Comparison of ENCODE assay signal across 8 cellular contexts in genomic region chr10:110860576-110861241, GRCh38. TPM values are rescaled to one million over a fixed set of nuclear protein-coding genes. Genes with fewer than 3 reads are reported as not detected.
DNase-seq lines count a peak whose midpoint lies in the region; ATAC-seq and TF ChIP-seq lines count a peak whose summit lies in the region.

No MANE protein-coding gene starts in this region.

- H3K27me3 ChIP-seq in SK-N-SH (ENCODE audit: insufficient read depth) = no peaks in the 10 kb centered on the region
- no peaks in the 10 kb centered on the region for H3K27me3 ChIP-seq in esophagus squamous epithelium
- no peaks in the 10 kb centered on the region for H3K27me3 ChIP-seq in thyroid gland
- no peaks in the 10 kb centered on the region for H3K27me3 ChIP-seq in PC-9 (ENCODE audit: insufficient read depth, low read depth)

- H3K4me2 ChIP-seq in SK-N-SH (no peak overlapping the region), PC-9 (no peak overlapping the region)

- BruUV-seq in PC-9 (replicated peaks; lab: Mats Ljungman, UMichigan) = no TSS peak

- H4K20me1 ChIP-seq in SK-N-SH (ENCODE audit: insufficient read depth) (no peaks in the 10 kb centered on the region), PC-9 (ENCODE audit: insufficient read depth) (no peaks in the 10 kb centered on the region)

- H3K4me1 ChIP-seq in SK-N-SH (ENCODE audit: control insufficient read depth in 1 of 2, insufficient read depth in 2 of 2, low read depth in 1 of 2, low read length in 1 of 2) = peaks cover 0 to 40% of the 10 kb centered on the region in 2 experiments; a peak in 2 of 4 replicates
- H3K4me1 ChIP-seq in esophagus squamous epithelium = peaks cover 70 to 87% (median 72%) of the 10 kb centered on the region in 3 donors
- H3K4me1 ChIP-seq in thyroid gland = peaks cover 51 to 52% of the 10 kb centered on the region in 2 donors
- H3K4me1 ChIP-seq in PC-9 (replicated peaks; ENCODE audit: insufficient read depth) = peaks cover 15% of the 10 kb centered on the region

- 75% methylated on average over 3 of the region's 7 CpGs for WGBS in SK-N-SH (ENCODE audit: low lambda C conversion rate)
- 13 to 45% methylated on average over 2 to 7 of the region's 7 CpGs for WGBS in esophagus squamous epithelium, 2 donors
- 72 to 79% methylated on average over 7 of the region's 7 CpGs for WGBS in thyroid gland, 2 donors

- POLR2A ChIA-PET in SK-N-SH (lab: Yijun Ruan, JAX) = interaction anchor here (3.1 kb wide), 1 partner anchor 11 kb away, joined by 12 read pairs; the partner anchor contains the start of gene PDCD4
- POLR2A ChIA-PET in PC-9 (lab: Charles Lee; ENCODE audit: unreplicated experiment) = no interaction called here

- H3K9me2 ChIP-seq in SK-N-SH (no peaks in the 10 kb centered on the region), PC-9 (ENCODE audit: insufficient read depth) (no peaks in the 10 kb centered on the region)

- TF ChIP-seq RAD21 in SK-N-SH (IDR thresholded peaks at IDR 0.05; ENCODE audit: low read length) = no peak

- TF ChIP-seq POLR2A in esophagus squamous epithelium (IDR thresholded peaks at IDR 0.05) (peak in 1 of 4 donors; percentile 45), thyroid gland (IDR thresholded peaks at IDR 0.05) (no peak)

- DNase-seq in SK-N-SH = no peak
- DNase-seq in esophagus squamous epithelium (lab: John Stamatoyannopoulos, UW) = no peak
- DNase-seq in thyroid gland = peak in 1 of 2 donors; percentile 41
- DNase-seq in PC-9 = no peak
- no peak for DNase-seq in NCI-H2196 (lab: John Stamatoyannopoulos, UW; ENCODE audit: unreplicated experiment)

- peak overlapping the region in 1 of 2 experiments; percentile 45; a peak in 1 of 4 replicates for H3K27ac ChIP-seq in SK-N-SH (ENCODE audit: low read depth in 2 of 2, low read length in 1 of 2)
- peak overlapping the region; percentile 90; the same call in 1 of the 2 replicates for H3K27ac ChIP-seq in VCaP
- peak overlapping the region; percentile 82 to 100 (median 95) for H3K27ac ChIP-seq in esophagus squamous epithelium
- H3K27ac ChIP-seq in thyroid gland = peak overlapping the region; percentile 57 to 58 (median 57)
- no peak overlapping the region for H3K27ac ChIP-seq in PC-9

- TF ChIP-seq EP300 in SK-N-SH (IDR thresholded peaks at IDR 0.05; ENCODE audit: borderline replicate concordance in 1 of 2, low read depth in 1 of 2, low read length in 1 of 2) = no peak

- intact Hi-C loops in esophagus squamous epithelium (cut with DNase I) = no loop called here
- intact Hi-C loops in thyroid gland (cut with DNase I) = no loop called here
- intact Hi-C loops in PC-9 (cut with micrococcal nuclease; ENCODE audit: unreplicated experiment) = no loop called here

- CTCF ChIA-PET in SK-N-SH (lab: Yijun Ruan, JAX) (interaction anchor here (0.7 to 1.5 kb wide), 2 partner anchors 32 to 33 kb away, joined by 3 to 4 read pairs; no protein-coding TSS in a partner anchor), PC-9 (lab: Charles Lee) (no interaction called here)

- H3K36me3 ChIP-seq in SK-N-SH (replicated peaks in 1 of 2; ENCODE audit: control insufficient read depth in 1 of 2, insufficient read depth in 2 of 2, low read length in 1 of 2) = no peaks in the 10 kb centered on the region
- H3K36me3 ChIP-seq in esophagus squamous epithelium = no peaks in the 10 kb centered on the region
- no peaks in the 10 kb centered on the region for H3K36me3 ChIP-seq in thyroid gland
- no peaks in the 10 kb centered on the region for H3K36me3 ChIP-seq in PC-9 (ENCODE audit: low read depth)

- ATAC-seq in SK-N-SH treated with all-trans-retinoic acid at 6 μM for 48 hours = no peak; the same call in 1 of the 3 replicates
- peak; percentile 43 for ATAC-seq in HG03039 (IDR thresholded peaks at IDR 0.05; ENCODE audit: unreplicated experiment)

- H3F3A ChIP-seq in SK-N-SH (replicated peaks; ENCODE audit: insufficient read depth) (no peaks in the 10 kb centered on the region), PC-9 (ENCODE audit: insufficient read depth, low read depth) (peaks cover 7% of the 10 kb centered on the region; the same call in 1 of the 2 replicates)

- no peak overlapping the region for H3K9ac ChIP-seq in SK-N-SH

- no peak overlapping the region for H3K4me3 ChIP-seq in SK-N-SH (ENCODE audit: low read depth in 2 of 2, low read length in 1 of 2)
- H3K4me3 ChIP-seq in esophagus squamous epithelium = no peak overlapping the region
- H3K4me3 ChIP-seq in thyroid gland (replicated peaks in 1 of 3) = no peak overlapping the region
- no peak overlapping the region for H3K4me3 ChIP-seq in PC-9

- TF ChIP-seq CTCF in SK-N-SH (IDR thresholded peaks at IDR 0.05) (no peak), VCaP (conservative IDR thresholded peaks at IDR 0.05) (no peak), esophagus squamous epithelium (IDR thresholded peaks at IDR 0.05) (no peak), thyroid gland (IDR thresholded peaks at IDR 0.05) (no peak), PC-9 (conservative IDR thresholded peaks at IDR 0.05) (no peak)

- H3K9me3 ChIP-seq in SK-N-SH = no peaks in the 10 kb centered on the region
- H3K9me3 ChIP-seq in esophagus squamous epithelium = no peaks in the 10 kb centered on the region
- no peaks in the 10 kb centered on the region for H3K9me3 ChIP-seq in thyroid gland
- H3K9me3 ChIP-seq in PC-9 (ENCODE audit: insufficient read depth, low read depth) = no peaks in the 10 kb centered on the region

- H3K79me2 ChIP-seq in SK-N-SH (ENCODE audit: insufficient read depth) = no peaks in the 10 kb centered on the region
- H3K79me2 ChIP-seq in PC-9 (ENCODE audit: low read depth) = no peaks in the 10 kb centered on the region

- H2AFZ ChIP-seq in SK-N-SH (ENCODE audit: low read depth) (peak overlapping the region; percentile 15; the same call in 1 of the 2 replicates), PC-9 (no peak overlapping the region)

TF ChIP-seq in SK-N-SH, 30 proteins besides CTCF, POLR2A, EP300 and RAD21:
- TF ChIP-seq, protein P1, sequence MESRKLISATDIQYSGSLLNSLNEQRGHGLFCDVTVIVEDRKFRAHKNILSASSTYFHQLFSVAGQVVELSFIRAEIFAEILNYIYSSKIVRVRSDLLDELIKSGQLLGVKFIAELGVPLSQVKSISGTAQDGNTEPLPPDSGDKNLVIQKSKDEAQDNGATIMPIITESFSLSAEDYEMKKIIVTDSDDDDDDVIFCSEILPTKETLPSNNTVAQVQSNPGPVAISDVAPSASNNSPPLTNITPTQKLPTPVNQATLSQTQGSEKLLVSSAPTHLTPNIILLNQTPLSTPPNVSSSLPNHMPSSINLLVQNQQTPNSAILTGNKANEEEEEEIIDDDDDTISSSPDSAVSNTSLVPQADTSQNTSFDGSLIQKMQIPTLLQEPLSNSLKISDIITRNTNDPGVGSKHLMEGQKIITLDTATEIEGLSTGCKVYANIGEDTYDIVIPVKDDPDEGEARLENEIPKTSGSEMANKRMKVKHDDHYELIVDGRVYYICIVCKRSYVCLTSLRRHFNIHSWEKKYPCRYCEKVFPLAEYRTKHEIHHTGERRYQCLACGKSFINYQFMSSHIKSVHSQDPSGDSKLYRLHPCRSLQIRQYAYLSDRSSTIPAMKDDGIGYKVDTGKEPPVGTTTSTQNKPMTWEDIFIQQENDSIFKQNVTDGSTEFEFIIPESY (IDR thresholded peaks at IDR 0.05; ENCODE audit: borderline replicate concordance, low read depth) = no peak
- TF ChIP-seq FOSL2 (IDR thresholded peaks at IDR 0.05; ENCODE audit: borderline replicate concordance, low read depth) (no peak), EZH2phosphoT487 (IDR thresholded peaks at IDR 0.05; ENCODE audit: borderline replicate concordance, low read depth) (no peak), RFX5 (IDR thresholded peaks at IDR 0.05; ENCODE audit: low read length) (no peak), CHD2 (IDR thresholded peaks at IDR 0.05; ENCODE audit: low read length, partially characterized antibody) (no peak)

TF ChIP-seq in SK-N-SH treated with all-trans-retinoic acid at 6 μM for 48 hours, 23 proteins besides CTCF, POLR2A, EP300 and RAD21 (continues in another document):
- TF ChIP-seq CSRNP3 (CRISPR knock-in tag; IDR thresholded peaks at IDR 0.05) (no peak), ZFP3 (CRISPR knock-in tag; IDR thresholded peaks at IDR 0.05) (no peak), PPARA (CRISPR knock-in tag; IDR thresholded peaks at IDR 0.05; ENCODE audit: borderline replicate concordance) (no peak), BACH2 (CRISPR knock-in tag; IDR thresholded peaks at IDR 0.05; ENCODE audit: borderline replicate concordance) (no peak), TOX (CRISPR knock-in tag; IDR thresholded peaks at IDR 0.05; ENCODE audit: borderline replicate concordance) (no peak)

RNA-seq across cellular contexts. Expression of gene PDCD4, which starts 11.0 kb away (rescaled TPM):
- 23.3 and 31.1 TPM in 2 replicates for polyA plus RNA-seq in SK-N-SH (2012; rRNA removed)
- 33.5 and 54.6 TPM in 2 replicates for polyA plus RNA-seq in SK-N-SH (2012; cell fraction: cytosol; rRNA removed)
- polyA plus RNA-seq in SK-N-SH (2012; cell fraction: nucleus; rRNA removed) = 6.9 and 18.3 TPM in 2 replicates
- total RNA-seq in esophagus squamous epithelium = 100 to 1,000 TPM in 3 of 4 donors, 10 to 100 TPM in 1; 68.3 to 299 (median 171) TPM
- 100 to 1,000 TPM; 188 to 340 (median 256) TPM for total RNA-seq in thyroid gland
- total RNA-seq in PC-9 (2021) = 92.4 and 96.4 TPM in 2 replicates

RNA-seq across cellular contexts. Expression of gene BBIP1, which starts 58.3 kb away (rescaled TPM):
- 16.2 and 21.9 TPM in 2 replicates for polyA plus RNA-seq in SK-N-SH (2012; rRNA removed)
- polyA plus RNA-seq in SK-N-SH (2012; cell fraction: cytosol; rRNA removed) = 27.8 and 39.7 TPM in 2 replicates
- polyA plus RNA-seq in SK-N-SH (2012; cell fraction: nucleus; rRNA removed) = 10.9 and 26.4 TPM in 2 replicates
- total RNA-seq in esophagus squamous epithelium = 10 to 100 TPM in 3 of 4 donors, 1 to 10 TPM in 1; 7.8 to 16.8 (median 12.4) TPM
- 10 to 100 TPM; 27.3 to 48.4 (median 34.1) TPM for total RNA-seq in thyroid gland
- total RNA-seq in PC-9 (2021) = 8.5 and 14.9 TPM in 2 replicates

RNA-seq across cellular contexts. Expression of gene SHOC2, which starts 58.7 kb away (rescaled TPM):
- 6.9 and 10.6 TPM in 2 replicates for polyA plus RNA-seq in SK-N-SH (2012; rRNA removed)
- 13.4 and 15.9 TPM in 2 replicates for polyA plus RNA-seq in SK-N-SH (2012; cell fraction: cytosol; rRNA removed)
- polyA plus RNA-seq in SK-N-SH (2012; cell fraction: nucleus; rRNA removed) = 3.3 and 7.3 TPM in 2 replicates
- total RNA-seq in esophagus squamous epithelium (10 to 100 TPM; 24.8 to 59.5 (median 43.0) TPM), thyroid gland (10 to 100 TPM; 62.2 to 96.2 (median 71.1) TPM), PC-9 (2021) (14.2 and 20.2 TPM in 2 replicates)
